1 cellular context compared by ENCODE assay signal in genomic region chr16:81405702-81406113, GRCh38.
A peak's percentile ranks its signal among the peaks of the same experiment; 100 is the strongest.
TF ChIP-seq lines count a peak whose summit lies in the region.

No MANE protein-coding gene starts in this region.

TF ChIP-seq in HepG2, 621 proteins besides CTCF, POLR2A, EP300 and RAD21 (continued from another document and continues in another):
- TF ChIP-seq GLMP (CRISPR knock-in tag; IDR thresholded peaks at IDR 0.05; ENCODE audit: borderline replicate concordance) (no peak), ZNF670 (CRISPR knock-in tag; IDR thresholded peaks at IDR 0.05; ENCODE audit: borderline replicate concordance) (no peak), NCOR1 (IDR thresholded peaks at IDR 0.05; ENCODE audit: borderline replicate concordance, low read length) (peak; percentile 64; the same call in 1 of the 2 replicates), AHDC1 (CRISPR knock-in tag; IDR thresholded peaks at IDR 0.05; ENCODE audit: borderline replicate concordance) (peak; percentile 36; the same call in 1 of the 2 replicates), HNF1B (CRISPR knock-in tag; IDR thresholded peaks at IDR 0.05) (peak; percentile 69; the same call in 1 of the 2 replicates), ZEB1 (IDR thresholded peaks at IDR 0.05; ENCODE audit: insufficient replicate concordance, low read depth) (no peak), HNF1A (IDR thresholded peaks at IDR 0.05; ENCODE audit: low read depth) (0 out of 2 replicates have a peak, but pooled peaks have one; percentile 19), HNF1A (CRISPR knock-in tag; IDR thresholded peaks at IDR 0.05; ENCODE audit: borderline replicate concordance) (no peak), TFAP4 (IDR thresholded peaks at IDR 0.05; ENCODE audit: borderline replicate concordance, low read depth) (peak; percentile 68; the same call in 1 of the 2 replicates), ZNF766 (CRISPR knock-in tag; IDR thresholded peaks at IDR 0.05; ENCODE audit: borderline replicate concordance) (peak; percentile 31; the same call in 1 of the 2 replicates), CSRNP1 (CRISPR knock-in tag; IDR thresholded peaks at IDR 0.05) (no peak), IKZF5 (CRISPR knock-in tag; IDR thresholded peaks at IDR 0.05) (peak; percentile 57; the same call in 1 of the 2 replicates), ZNF414 (CRISPR knock-in tag; IDR thresholded peaks at IDR 0.05) (no peak), ELF3 (CRISPR knock-in tag; IDR thresholded peaks at IDR 0.05) (0 out of 2 replicates have a peak, but pooled peaks have one; percentile 26), MAFF (IDR thresholded peaks at IDR 0.05; ENCODE audit: low read depth, low read length) (peak; percentile 56), ERF (CRISPR knock-in tag; IDR thresholded peaks at IDR 0.05) (peak; percentile 69), KDM2A (CRISPR knock-in tag; IDR thresholded peaks at IDR 0.05; ENCODE audit: borderline replicate concordance, low read depth) (peak; percentile 50; the same call in 1 of the 2 replicates), NONO (IDR thresholded peaks at IDR 0.05) (no peak), NONO (CRISPR knock-in tag; conservative IDR thresholded peaks at IDR 0.05) (no peak), HES4 (CRISPR knock-in tag; IDR thresholded peaks at IDR 0.05; ENCODE audit: borderline replicate concordance) (no peak), MEF2D (CRISPR knock-in tag; IDR thresholded peaks at IDR 0.05) (0 out of 2 replicates have a peak, but pooled peaks have one; percentile 15), ZNF501 (CRISPR knock-in tag; IDR thresholded peaks at IDR 0.05) (peak; percentile 39; the same call in 1 of the 2 replicates), CREB1 (IDR thresholded peaks at IDR 0.05) (peak; percentile 43; the same call in 1 of the 2 replicates), CREB1 (CRISPR knock-in tag; IDR thresholded peaks at IDR 0.05) (0 out of 2 replicates have a peak, but pooled peaks have one; percentile 22), PATZ1 (CRISPR knock-in tag; IDR thresholded peaks at IDR 0.05) (peak; percentile 63), PHF21A (CRISPR knock-in tag; IDR thresholded peaks at IDR 0.05) (peak; percentile 39; the same call in 1 of the 2 replicates), DBP (CRISPR knock-in tag; IDR thresholded peaks at IDR 0.05; ENCODE audit: not compliant biosample characterization) (peak; percentile 37), ZNF263 (CRISPR knock-in tag; IDR thresholded peaks at IDR 0.05) (peak; percentile 96), ZNF17 (CRISPR knock-in tag; IDR thresholded peaks at IDR 0.05) (no peak), MYC (CRISPR knock-in tag; IDR thresholded peaks at IDR 0.05; ENCODE audit: borderline replicate concordance) (0 out of 2 replicates have a peak, but pooled peaks have one; percentile 31), THAP11 (CRISPR knock-in tag; IDR thresholded peaks at IDR 0.05) (peak; percentile 48; the same call in 1 of the 2 replicates), BORCS8-MEF2B (CRISPR knock-in tag; IDR thresholded peaks at IDR 0.05) (no peak), SAP130 (CRISPR knock-in tag; IDR thresholded peaks at IDR 0.05; ENCODE audit: low read depth) (peak; percentile 68), TFE3 (CRISPR knock-in tag; IDR thresholded peaks at IDR 0.05) (peak; percentile 24; the same call in 1 of the 2 replicates)
